Comparison of ENCODE assay signal across 8 cellular contexts in genomic region chr19:44002212-44002565, GRCh38. TPM values are rescaled to one million over a fixed set of nuclear protein-coding genes. Genes with fewer than 3 reads are reported as not detected.
A peak's percentile ranks its signal among the peaks of the same experiment; 100 is the strongest.
DNase-seq lines count a peak whose midpoint lies in the region; ATAC-seq, FAIRE-seq and TF ChIP-seq lines count a peak whose summit lies in the region.

No MANE protein-coding gene starts in this region.

- no peaks in the 10 kb centered on the region for H3K27me3 ChIP-seq in keratinocyte (ENCODE audit: control insufficient read depth, extremely low read depth, insufficient read depth, low read length)
- no peaks in the 10 kb centered on the region for H3K27me3 ChIP-seq in testis

- H3K79me2 ChIP-seq in keratinocyte (ENCODE audit: control insufficient read depth, insufficient read depth, low read length): peaks cover 8% of the 10 kb centered on the region

- H3K27ac ChIP-seq in keratinocyte (ENCODE audit: control insufficient read depth, insufficient read depth, low read length) (peak overlapping the region; percentile 59), testis (peak overlapping the region in 1 of 2 donors; percentile 46)

- dilution Hi-C loops in keratinocyte (cut with MboI; ENCODE audit: extremely low pct_ligation_motif_present, low sequenced_read_pairs): no loop called here

- H3K4me2 ChIP-seq in keratinocyte (ENCODE audit: control insufficient read depth, extremely low read depth, insufficient read depth, low read depth, low read length): peak overlapping the region; percentile 90

- TF ChIP-seq CTCF in keratinocyte (optimal IDR thresholded peaks at IDR 0.05 in 1 of 3, IDR thresholded peaks at IDR 0.05 in 1 of 3, conservative IDR thresholded peaks at IDR 0.05 in 1 of 3; ENCODE audit: extremely low read depth in 1 of 3, insufficient read depth in 2 of 3, low read length in 3 of 3) (no peak), testis (IDR thresholded peaks at IDR 0.05) (no peak)

- H3K4me3 Mint-ChIP-seq in activated CD4-positive, alpha-beta T cell treated with anti-CD3 and anti-CD28 coated beads, Interleukin-2, amount 10 ng/mL, durations not matched to agents 24 days and 14 days: peak overlapping the region; percentile 97
- peak overlapping the region; percentile 98 for H3K4me3 Mint-ChIP-seq in activated naive CD8-positive, alpha-beta T cell treated with anti-CD3 and anti-CD28 coated beads for 36 hours

- DNase-seq in activated CD4-positive, alpha-beta T cell treated with anti-CD3 and anti-CD28 coated beads, Interleukin-2, amount 10 ng/mL, durations not matched to agents 24 days and 14 days: peak; percentile 58
- no peak for DNase-seq in activated CD4-positive, alpha-beta T cell treated with anti-CD3 and anti-CD28 coated beads, Interleukin-2, amount 50 U/mL, for 4 hours
- no peak for DNase-seq in activated naive CD8-positive, alpha-beta T cell treated with anti-CD3 and anti-CD28 coated beads for 36 hours
- DNase-seq in keratinocyte (ENCODE audit: low read depth, low spot score) (no peak), testis (no peak)

- H2AFZ ChIP-seq in keratinocyte (ENCODE audit: control insufficient read depth, low read length): peak overlapping the region; percentile 98

- peaks cover 15% of the 10 kb centered on the region for H3K4me1 Mint-ChIP-seq in activated CD4-positive, alpha-beta T cell treated with anti-CD3 and anti-CD28 coated beads, Interleukin-2, amount 10 ng/mL, durations not matched to agents 24 days and 14 days
- peaks cover 16% of the 10 kb centered on the region for H3K4me1 Mint-ChIP-seq in activated naive CD8-positive, alpha-beta T cell treated with anti-CD3 and anti-CD28 coated beads for 36 hours

- no peak for TF ChIP-seq POLR2A in testis (IDR thresholded peaks at IDR 0.05)

- 5 to 13% methylated on average over 8 of the region's 8 CpGs for WGBS in testis, 2 donors

- H3K9ac ChIP-seq in keratinocyte (ENCODE audit: control insufficient read depth, extremely low read depth, insufficient read depth, low read length): peak overlapping the region; percentile 75

- H3K9me3 ChIP-seq in keratinocyte (ENCODE audit: control insufficient read depth, low read depth, low read length) (no peaks in the 10 kb centered on the region), testis (no peaks in the 10 kb centered on the region)

- peaks cover 37% of the 10 kb centered on the region for H3K9me3 Mint-ChIP-seq in activated CD4-positive, alpha-beta T cell treated with anti-CD3 and anti-CD28 coated beads, Interleukin-2, amount 10 ng/mL, durations not matched to agents 24 days and 14 days
- H3K9me3 Mint-ChIP-seq in activated naive CD8-positive, alpha-beta T cell treated with anti-CD3 and anti-CD28 coated beads for 36 hours: peaks cover 35% of the 10 kb centered on the region

- H3K4me1 ChIP-seq in keratinocyte (ENCODE audit: control insufficient read depth, extremely low read depth, insufficient read depth, low read length): peaks cover 10% of the 10 kb centered on the region
- peaks cover 3% of the 10 kb centered on the region for H3K4me1 ChIP-seq in testis

- peak; percentile 52 for FAIRE-seq in keratinocyte (lab: Jason Lieb, UNC)

- peaks cover 0 to under 1% of the 10 kb centered on the region in 2 experiments for H3K36me3 ChIP-seq in keratinocyte (ENCODE audit: control insufficient read depth in 2 of 2, extremely low read depth in 1 of 2, insufficient read depth in 2 of 2, low read length in 2 of 2)
- no peaks in the 10 kb centered on the region for H3K36me3 ChIP-seq in testis (ENCODE audit: low read depth, missing control alignments)

- no peaks in the 10 kb centered on the region for H3K9me1 ChIP-seq in keratinocyte (ENCODE audit: control insufficient read depth, extremely low read depth, insufficient read depth, low read length)

- intact Hi-C loops in activated CD4-positive, alpha-beta T cell treated with anti-CD3 and anti-CD28 coated beads, Interleukin-2, amount 10 ng/mL, durations not matched to agents 24 days and 14 days (cut with micrococcal nuclease): loop anchor here (1.0 to 10.0 kb wide), 11 partner anchors 18 to 499 kb away; partner anchors contain the start of genes ZNF155, ZNF180, ZNF222 and ZNF224
- intact Hi-C loops in testis (cut with DNase I; ENCODE audit: low total_unique reads): no loop called here

- peak overlapping the region; percentile 96 for H3K27ac Mint-ChIP-seq in activated CD4-positive, alpha-beta T cell treated with anti-CD3 and anti-CD28 coated beads, Interleukin-2, amount 10 ng/mL, durations not matched to agents 24 days and 14 days
- peak overlapping the region; percentile 97 for H3K27ac Mint-ChIP-seq in activated naive CD8-positive, alpha-beta T cell treated with anti-CD3 and anti-CD28 coated beads for 36 hours

- H3K36me3 Mint-ChIP-seq in activated CD4-positive, alpha-beta T cell treated with anti-CD3 and anti-CD28 coated beads, Interleukin-2, amount 10 ng/mL, durations not matched to agents 24 days and 14 days (ENCODE audit: low read depth): peaks cover 42% of the 10 kb centered on the region
- peaks cover 50% of the 10 kb centered on the region for H3K36me3 Mint-ChIP-seq in activated naive CD8-positive, alpha-beta T cell treated with anti-CD3 and anti-CD28 coated beads for 36 hours

- ATAC-seq in GM21367 (IDR thresholded peaks at IDR 0.05; ENCODE audit: unreplicated experiment) (no peak), HG03469 (IDR thresholded peaks at IDR 0.05; ENCODE audit: unreplicated experiment) (no peak), GM18511 (IDR thresholded peaks at IDR 0.05; ENCODE audit: unreplicated experiment) (no peak)

- H3K27me3 Mint-ChIP-seq in activated CD4-positive, alpha-beta T cell treated with anti-CD3 and anti-CD28 coated beads, Interleukin-2, amount 10 ng/mL, durations not matched to agents 24 days and 14 days: no peaks in the 10 kb centered on the region
- no peaks in the 10 kb centered on the region for H3K27me3 Mint-ChIP-seq in activated naive CD8-positive, alpha-beta T cell treated with anti-CD3 and anti-CD28 coated beads for 36 hours

- no peaks in the 10 kb centered on the region for H4K20me1 ChIP-seq in keratinocyte (ENCODE audit: control insufficient read depth, extremely low read depth, insufficient read depth, low read length)

- H3K4me3 ChIP-seq in keratinocyte (ENCODE audit: control insufficient read depth in 2 of 3, extremely low read depth in 1 of 3, insufficient read depth in 2 of 3, low read depth in 1 of 3, low read length in 3 of 3) (peak overlapping the region; percentile 72 to 81 (median 76)), testis (peak overlapping the region; percentile 73 to 87)

RNA-seq across cellular contexts. Expression of gene ZNF230, which starts 0.6 kb away (rescaled TPM):
- total RNA-seq in activated CD4-positive, alpha-beta T cell treated with anti-CD3 and anti-CD28 coated beads, Interleukin-2, amount 10 ng/mL, durations not matched to agents 24 days and 14 days: 2.4 and 4.5 TPM in 2 replicates
- 1 to 10 TPM; 2.5 to 3.9 TPM for total RNA-seq in activated naive CD8-positive, alpha-beta T cell treated with anti-CD3 and anti-CD28 coated beads for 36 hours
- 1.5 to 2.9 TPM (median 2.4 TPM) in 3 replicates for polyA plus RNA-seq in keratinocyte
- polyA plus RNA-seq in keratinocyte (2011; ENCODE audit: low read depth): 0.89 TPM
- 0.58 and 1.4 TPM in 2 replicates for polyA plus RNA-seq in keratinocyte (2011; cell fraction: cytosol; rRNA removed)
- 4.4 and 7.4 TPM in 2 replicates for polyA plus RNA-seq in keratinocyte (2011; cell fraction: nucleus; rRNA removed)
- polyA plus RNA-seq in keratinocyte (2012; ENCODE audit: low replicate concordance): 1.6 and 1.8 TPM in 2 replicates
- 0.13 to 4.0 TPM (median 2.4 TPM) in 3 replicates for polyA minus RNA-seq in keratinocyte
- 2.1 TPM for polyA minus RNA-seq in keratinocyte (2011; cell fraction: cytosol; rRNA and poly(A)+ RNA removed)
- polyA minus RNA-seq in keratinocyte (2011; cell fraction: nucleus; rRNA and poly(A)+ RNA removed): 1.4 and 3.6 TPM in 2 replicates
- total RNA-seq in testis: 1 to 10 TPM; 3.3 to 4.6 TPM
- 5.6 TPM for polyA plus RNA-seq in testis (ENCODE audit: insufficient read depth, low read depth, low replicate concordance)

RNA-seq across cellular contexts. Expression of gene ZNF155, which starts 18.2 kb away (rescaled TPM):
- total RNA-seq in activated CD4-positive, alpha-beta T cell treated with anti-CD3 and anti-CD28 coated beads, Interleukin-2, amount 10 ng/mL, durations not matched to agents 24 days and 14 days: 4.6 and 6.6 TPM in 2 replicates
- 1 to 10 TPM; 6.7 to 7.0 TPM for total RNA-seq in activated naive CD8-positive, alpha-beta T cell treated with anti-CD3 and anti-CD28 coated beads for 36 hours
- polyA plus RNA-seq in keratinocyte (5.0 to 7.0 TPM (median 6.2 TPM) in 3 replicates), testis (ENCODE audit: insufficient read depth, low read depth, low replicate concordance) (7.4 TPM)
- 1.9 TPM for polyA plus RNA-seq in keratinocyte (2011; ENCODE audit: low read depth)
- 2.1 and 3.1 TPM in 2 replicates for polyA plus RNA-seq in keratinocyte (2011; cell fraction: cytosol; rRNA removed)
- 10.5 and 12.3 TPM in 2 replicates for polyA plus RNA-seq in keratinocyte (2011; cell fraction: nucleus; rRNA removed)
- polyA plus RNA-seq in keratinocyte (2012; ENCODE audit: low replicate concordance): 4.0 and 4.6 TPM in 2 replicates
- polyA minus RNA-seq in keratinocyte: 2.7 to 6.4 TPM (median 3.2 TPM) in 3 replicates
- polyA minus RNA-seq in keratinocyte (2011; cell fraction: cytosol; rRNA and poly(A)+ RNA removed): 1.3 TPM
- 4.1 and 7.5 TPM in 2 replicates for polyA minus RNA-seq in keratinocyte (2011; cell fraction: nucleus; rRNA and poly(A)+ RNA removed)
- total RNA-seq in testis: 1 to 10 TPM; 8.2 to 8.7 TPM

RNA-seq across cellular contexts. Expression of gene ZNF222, which starts 23.0 kb away (rescaled TPM):
- total RNA-seq in activated CD4-positive, alpha-beta T cell treated with anti-CD3 and anti-CD28 coated beads, Interleukin-2, amount 10 ng/mL, durations not matched to agents 24 days and 14 days: 1.1 and 1.8 TPM in 2 replicates
- total RNA-seq in activated naive CD8-positive, alpha-beta T cell treated with anti-CD3 and anti-CD28 coated beads for 36 hours: 1 to 10 TPM; 2.5 to 3.5 TPM
- polyA plus RNA-seq in keratinocyte: 2.5 to 3.2 TPM (median 2.7 TPM) in 3 replicates
- polyA plus RNA-seq in keratinocyte (2011; ENCODE audit: low read depth): 2.8 TPM
- polyA plus RNA-seq in keratinocyte (2011; cell fraction: cytosol; rRNA removed): 1.9 and 2.8 TPM in 2 replicates
- 4.2 and 5.5 TPM in 2 replicates for polyA plus RNA-seq in keratinocyte (2011; cell fraction: nucleus; rRNA removed)
- polyA plus RNA-seq in keratinocyte (2012; ENCODE audit: low replicate concordance): 2.3 and 3.2 TPM in 2 replicates
- polyA minus RNA-seq in keratinocyte: 0.92 to 4.0 TPM in 2 of 3 replicates, not detected in the other
- not detected for polyA minus RNA-seq in keratinocyte (2011; cell fraction: cytosol; rRNA and poly(A)+ RNA removed)
- 0.32 and 1.3 TPM in 2 replicates for polyA minus RNA-seq in keratinocyte (2011; cell fraction: nucleus; rRNA and poly(A)+ RNA removed)
- total RNA-seq in testis: 1 to 10 TPM; 4.2 to 6.5 TPM
- 15.4 TPM for polyA plus RNA-seq in testis (ENCODE audit: insufficient read depth, low read depth, low replicate concordance)

RNA-seq across cellular contexts. Expression of gene ZNF223, which starts 49.6 kb away (rescaled TPM):
- 0.40 TPM in 1 of 2 replicates, not detected in the other for total RNA-seq in activated CD4-positive, alpha-beta T cell treated with anti-CD3 and anti-CD28 coated beads, Interleukin-2, amount 10 ng/mL, durations not matched to agents 24 days and 14 days
- total RNA-seq in activated naive CD8-positive, alpha-beta T cell treated with anti-CD3 and anti-CD28 coated beads for 36 hours: 1 to 10 TPM; 1.4 to 1.8 TPM
- 3.7 to 4.2 TPM (median 4.0 TPM) in 3 replicates for polyA plus RNA-seq in keratinocyte
- polyA plus RNA-seq in keratinocyte (2011; ENCODE audit: low read depth): 3.7 TPM
- 1.4 and 2.6 TPM in 2 replicates for polyA plus RNA-seq in keratinocyte (2011; cell fraction: cytosol; rRNA removed)
- polyA plus RNA-seq in keratinocyte (2011; cell fraction: nucleus; rRNA removed): 6.1 and 8.6 TPM in 2 replicates
- polyA plus RNA-seq in keratinocyte (2012; ENCODE audit: low replicate concordance): 2.4 and 2.7 TPM in 2 replicates
- polyA minus RNA-seq in keratinocyte: 1.6 to 5.0 TPM (median 4.5 TPM) in 3 replicates
- 1.9 TPM for polyA minus RNA-seq in keratinocyte (2011; cell fraction: cytosol; rRNA and poly(A)+ RNA removed)
- 3.1 and 7.5 TPM in 2 replicates for polyA minus RNA-seq in keratinocyte (2011; cell fraction: nucleus; rRNA and poly(A)+ RNA removed)
- total RNA-seq in testis: 1 to 10 TPM; 4.5 to 4.8 TPM
- 6.1 TPM for polyA plus RNA-seq in testis (ENCODE audit: insufficient read depth, low read depth, low replicate concordance)

RNA-seq across cellular contexts. Expression of gene ZNF221, which starts 51.2 kb away (rescaled TPM):
- 0.58 and 0.64 TPM in 2 replicates for total RNA-seq in activated CD4-positive, alpha-beta T cell treated with anti-CD3 and anti-CD28 coated beads, Interleukin-2, amount 10 ng/mL, durations not matched to agents 24 days and 14 days
- total RNA-seq in activated naive CD8-positive, alpha-beta T cell treated with anti-CD3 and anti-CD28 coated beads for 36 hours: 1 to 10 TPM; 1.2 to 1.6 TPM
- polyA plus RNA-seq in keratinocyte: 1.5 TPM in 3 replicates
- 1.00 TPM for polyA plus RNA-seq in keratinocyte (2011; ENCODE audit: low read depth)
- polyA plus RNA-seq in keratinocyte (2011; cell fraction: cytosol; rRNA removed): 0.35 and 0.79 TPM in 2 replicates
- polyA plus RNA-seq in keratinocyte (2011; cell fraction: nucleus; rRNA removed): 3.3 and 4.1 TPM in 2 replicates
- 0.71 and 1.7 TPM in 2 replicates for polyA plus RNA-seq in keratinocyte (2012; ENCODE audit: low replicate concordance)
- polyA minus RNA-seq in keratinocyte: 0.20 to 7.2 TPM (median 2.7 TPM) in 3 replicates
- 0.96 TPM for polyA minus RNA-seq in keratinocyte (2011; cell fraction: cytosol; rRNA and poly(A)+ RNA removed)
- polyA minus RNA-seq in keratinocyte (2011; cell fraction: nucleus; rRNA and poly(A)+ RNA removed): 3.9 and 10.1 TPM in 2 replicates
- total RNA-seq in testis: 1 to 10 TPM; 8.1 to 9.1 TPM
- 2.2 TPM for polyA plus RNA-seq in testis (ENCODE audit: insufficient read depth, low read depth, low replicate concordance)
